In the genomic region with DNA sequence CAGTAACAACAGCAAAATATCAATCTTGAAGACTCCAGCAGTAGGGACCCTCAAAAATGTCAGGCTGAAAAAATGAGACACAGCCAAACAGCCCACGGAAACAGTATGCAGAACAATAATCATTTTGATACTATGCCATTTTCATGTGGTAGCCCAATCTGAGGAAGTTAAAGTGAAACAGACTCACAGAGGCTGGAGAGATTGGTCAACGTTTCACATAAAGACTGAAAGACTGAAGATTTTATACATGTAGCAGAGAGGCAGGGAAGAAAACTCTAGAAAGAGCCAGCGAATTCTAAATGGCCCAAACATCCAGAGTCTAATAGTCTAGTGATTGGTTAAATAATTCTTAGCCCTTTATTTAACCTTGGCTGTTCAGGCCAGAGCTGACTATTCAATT, we compare ENCODE assay signal across 8 cellular contexts. TPM values are rescaled to one million over a fixed set of nuclear protein-coding genes. Genes with fewer than 3 reads are reported as not detected.
DNase-seq lines count a peak whose midpoint lies in the region; ATAC-seq, FAIRE-seq and TF ChIP-seq lines count a peak whose summit lies in the region.

No MANE protein-coding gene starts in this region.

- WGBS in heart right ventricle, 2 donors = 22 to 34% methylated on average over 3 of the region's 3 CpGs
- 19 to 39% (median 31%) methylated on average over 3 of the region's 3 CpGs for WGBS in small intestine, 3 donors

- TF ChIP-seq CTCF in GM12865 (IDR thresholded peaks at IDR 0.05; ENCODE audit: insufficient read depth, low read depth, low read length, missing control alignments) (no peak), heart right ventricle (IDR thresholded peaks at IDR 0.05) (no peak)

- peaks cover 0 to 4% (median 0%) of the 10 kb centered on the region in 9 donors for H3K36me3 ChIP-seq in heart right ventricle
- no peaks in the 10 kb centered on the region for H3K36me3 ChIP-seq in small intestine (ENCODE audit: control insufficient read depth in 2 of 2, insufficient read depth in 2 of 2, low read length in 2 of 2)

- FAIRE-seq in small intestine (lab: Jason Lieb, UNC) = no peak

- H3K4me1 ChIP-seq in heart right ventricle = peaks cover 0 to 34% (median 22%) of the 10 kb centered on the region in 9 donors
- peaks cover 0 to 5% of the 10 kb centered on the region in 2 donors for H3K4me1 ChIP-seq in small intestine (ENCODE audit: control insufficient read depth in 2 of 2, insufficient read depth in 1 of 2, low read depth in 1 of 2, low read length in 1 of 2)

- no peaks in the 10 kb centered on the region for H3K9me3 ChIP-seq in heart right ventricle
- no peaks in the 10 kb centered on the region for H3K9me3 ChIP-seq in small intestine (ENCODE audit: control insufficient read depth, low read depth)

- intact Hi-C loops in heart right ventricle (cut with DNase I) = loop anchor here in 2 of 10 donors (1.0 to 5.0 kb wide), 2 partner anchors 25 to 39 kb away; no protein-coding TSS in a partner anchor

- ATAC-seq in GM21515 (IDR thresholded peaks at IDR 0.05; ENCODE audit: unreplicated experiment) (peak; percentile 86), heart right ventricle (peak in 4 of 8 donors; percentile 39 to 64 (median 52))

- DNase-seq in GM12865 (ENCODE audit: low read depth) (peak; percentile 72), LHCN-M2 (ENCODE audit: low read depth) (peak; percentile 41), heart right ventricle (no peak), NCI-H1048 (lab: John Stamatoyannopoulos, UW) (no peak), NCI-H1930 (lab: John Stamatoyannopoulos, UW) (no peak), small intestine (no peak), GF-D8 (lab: John Stamatoyannopoulos, UW) (no peak)

- H3K27me3 ChIP-seq in heart right ventricle (no peaks in the 10 kb centered on the region), small intestine (ENCODE audit: control insufficient read depth in 2 of 2, insufficient read depth in 2 of 2, low read length in 2 of 2) (no peaks in the 10 kb centered on the region)

- H3K4me3 ChIP-seq in GM12865 (ENCODE audit: low read depth, low read length) (no peak overlapping the region; the same call in 1 of the 2 replicates), heart right ventricle (peak overlapping the region in 2 of 10 donors; percentile 4 to 9), small intestine (ENCODE audit: low read depth in 1 of 2, low read length in 2 of 2) (no peak overlapping the region)

- H3K27ac ChIP-seq in heart right ventricle = peak overlapping the region in 7 of 10 donors; percentile 5 to 64 (median 51)
- peak overlapping the region in 1 of 2 donors; percentile 54 for H3K27ac ChIP-seq in small intestine (ENCODE audit: low read depth in 1 of 2, low read length in 1 of 2)

RNA-seq across cellular contexts. Expression of a gene that starts 49.4 kb away (rescaled TPM):
- total RNA-seq in LHCN-M2 (2014; rRNA removed) = 9.2 and 12.1 TPM in 2 replicates
- polyA plus RNA-seq in LHCN-M2 (2012) = 5.5 TPM
- total RNA-seq in heart right ventricle = 1 to 10 TPM; 2.9 to 6.1 (median 4.5) TPM
- polyA plus RNA-seq in heart right ventricle = 1 to 10 TPM; 1.3 to 1.9 TPM
- 1 to 10 TPM in 1 of 3 donors, under 1 TPM in 2; 0.45 to 2.4 (median 0.81) TPM for polyA plus RNA-seq in small intestine

Comparison
In these comparisons a context has a peak if more than half of its experiments do, and no peak if none do; other contexts are left out.
1. DNase-seq: peak in GM12865 (single experiment) and LHCN-M2 (single experiment); none in heart right ventricle (0 of 2), NCI-H1048 (single experiment), NCI-H1930 (0 of 2), small intestine (single experiment) and GF-D8 (single experiment).